Comparison of ENCODE assay signal across 8 cellular contexts in the genomic region with DNA sequence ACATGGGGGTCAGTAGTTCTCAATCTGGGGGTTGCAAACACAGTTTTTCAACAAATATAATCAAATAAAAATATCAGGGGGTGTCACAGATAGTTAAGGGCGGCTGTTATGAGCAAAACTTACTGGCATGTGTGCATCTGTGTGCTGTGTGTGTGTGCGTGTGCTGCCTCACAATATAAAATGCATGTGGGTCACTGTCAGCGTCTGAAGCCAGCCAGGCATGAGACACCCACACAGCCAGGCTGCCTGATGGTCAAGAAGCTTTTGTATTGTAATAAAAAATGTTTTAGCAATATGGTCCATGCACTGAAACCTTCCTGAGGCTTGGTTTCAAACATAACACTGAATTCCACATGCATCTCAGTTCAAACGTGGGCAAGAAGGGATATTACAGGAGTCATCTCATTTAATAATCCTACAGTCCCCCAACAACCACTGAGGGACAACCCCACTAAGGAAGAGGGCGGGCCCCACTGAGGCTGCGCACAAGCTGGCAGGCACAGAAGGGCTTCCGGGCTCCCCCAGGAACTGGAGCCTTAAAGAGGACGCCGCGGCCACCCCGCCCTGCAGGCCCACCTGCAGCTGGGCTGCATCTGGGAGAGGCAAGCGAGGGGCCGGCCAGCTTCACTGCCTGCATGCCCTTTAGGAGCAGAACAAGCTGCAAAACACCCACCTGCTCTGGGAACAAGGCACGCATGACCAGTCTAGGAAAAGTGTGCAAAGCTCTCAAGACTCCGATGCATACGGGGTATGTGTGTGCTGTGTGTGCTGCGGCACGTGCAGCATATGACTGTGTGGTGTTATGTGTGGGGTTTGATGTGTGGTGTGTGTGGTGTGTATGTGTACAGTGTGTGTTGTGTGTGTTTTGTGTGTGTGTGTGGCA. TPM values are rescaled to one million over a fixed set of nuclear protein-coding genes. Genes with fewer than 3 reads are reported as not detected.
DNase-seq lines count a peak whose midpoint lies in the region; ATAC-seq and TF ChIP-seq lines count a peak whose summit lies in the region.

No MANE protein-coding gene starts in this region.

- peak; percentile 71 for ATAC-seq in GM21737 (IDR thresholded peaks at IDR 0.05; ENCODE audit: unreplicated experiment)
- ATAC-seq in activated naive CD8-positive, alpha-beta T cell treated with anti-CD3 and anti-CD28 coated beads, Interleukin-2, amount 50 U/mL, for 24 hours, result peak; percentile 57

- no peaks in the 10 kb centered on the region for H3K9me3 ChIP-seq in OCI-LY7 (ENCODE audit: low read length)

- H3K4me3 Mint-ChIP-seq in activated naive CD8-positive, alpha-beta T cell treated with anti-CD3 and anti-CD28 coated beads, Interleukin-2, amount 50 U/mL, for 24 hours, result peak overlapping the region; percentile 88

- POLR2A ChIA-PET in OCI-LY7 (lab: Charles Lee), result interaction anchor here (0.6 to 1.4 kb wide), 3 partner anchors 9 to 177 kb away, joined by 3 read pairs; no protein-coding TSS in a partner anchor

- peak overlapping the region; percentile 64 for H3K4me2 ChIP-seq in OCI-LY7 (ENCODE audit: low read length)

- H3K79me2 ChIP-seq in OCI-LY7 (ENCODE audit: insufficient read depth, low read depth, low read length), result peaks cover 43% of the 10 kb centered on the region; the same call in 1 of the 2 replicates

- peaks cover 60% of the 10 kb centered on the region for H3K4me1 ChIP-seq in OCI-LY7 (ENCODE audit: insufficient read depth, low read length, poor library complexity, severe bottlenecking)

- H2AFZ ChIP-seq in OCI-LY7 (ENCODE audit: low read length), result peak overlapping the region; percentile 64; the same call in 1 of the 2 replicates

- H3K27ac ChIP-seq in OCI-LY7 (ENCODE audit: low read depth, low read length, poor library complexity, severe bottlenecking), result no peak overlapping the region

- H3K27ac Mint-ChIP-seq in activated naive CD8-positive, alpha-beta T cell treated with anti-CD3 and anti-CD28 coated beads, Interleukin-2, amount 50 U/mL, for 24 hours, result peak overlapping the region; percentile 94

- peaks cover 93% of the 10 kb centered on the region for H3K4me1 Mint-ChIP-seq in activated naive CD8-positive, alpha-beta T cell treated with anti-CD3 and anti-CD28 coated beads, Interleukin-2, amount 50 U/mL, for 24 hours

- no peaks in the 10 kb centered on the region for H3K9me2 ChIP-seq in OCI-LY7 (ENCODE audit: insufficient read depth, low read length)

- H3K9me3 Mint-ChIP-seq in activated naive CD8-positive, alpha-beta T cell treated with anti-CD3 and anti-CD28 coated beads, Interleukin-2, amount 50 U/mL, for 24 hours, result peaks cover 6% of the 10 kb centered on the region

- CTCF ChIA-PET in OCI-LY7 (lab: Charles Lee; ENCODE audit: unreplicated experiment), result interaction anchor here (0.8 to 1.4 kb wide), 2 partner anchors 13 to 64 kb away, joined by 3 read pairs; no protein-coding TSS in a partner anchor

- H3K36me3 Mint-ChIP-seq in activated naive CD8-positive, alpha-beta T cell treated with anti-CD3 and anti-CD28 coated beads, Interleukin-2, amount 50 U/mL, for 24 hours (ENCODE audit: low read depth), result peaks cover 46% of the 10 kb centered on the region

- no TSS peak for BruUV-seq in OCI-LY7 (replicated peaks; lab: Mats Ljungman, UMichigan)

- H4K20me1 ChIP-seq in OCI-LY7 (ENCODE audit: insufficient read depth, low read length), result no peaks in the 10 kb centered on the region

- peaks cover 5% of the 10 kb centered on the region for H3K36me3 ChIP-seq in OCI-LY7 (ENCODE audit: insufficient read depth, low read length)

- no peak for TF ChIP-seq CTCF in OCI-LY7 (conservative IDR thresholded peaks at IDR 0.05; ENCODE audit: low read length)

- intact Hi-C loops in OCI-LY7 (cut with micrococcal nuclease; ENCODE audit: unreplicated experiment), result loop anchor here (1.0 to 5.0 kb wide), 3 partner anchors 44 to 65 kb away; no protein-coding TSS in a partner anchor

- DNase-seq in OCI-LY7 (ENCODE audit: low spot score) (peak; percentile 72), NCI-H1092 treated with DMSO at 0.1 percent for 48 hours (lab: John Stamatoyannopoulos, UW) (no peak), SW 1271 (lab: John Stamatoyannopoulos, UW) (no peak), NCI-H2227 (lab: John Stamatoyannopoulos, UW; ENCODE audit: unreplicated experiment) (no peak)
- peak; percentile 81 for DNase-seq in activated naive CD8-positive, alpha-beta T cell treated with anti-CD3 and anti-CD28 coated beads, Interleukin-2, amount 50 U/mL, for 24 hours
- DNase-seq in stimulated activated CD4-positive, alpha-beta T cell treated with anti-CD3 and anti-CD28 coated beads, Interleukin-15, amount 100 ng/mL, for 1 hour (ENCODE audit: low read depth in 1 of 2, low spot score in 1 of 2), result peak; percentile 40 to 59

- peaks cover 7% of the 10 kb centered on the region for H3K27me3 Mint-ChIP-seq in activated naive CD8-positive, alpha-beta T cell treated with anti-CD3 and anti-CD28 coated beads, Interleukin-2, amount 50 U/mL, for 24 hours

- H3K4me3 ChIP-seq in GM08714 (ENCODE audit: low read length), result peak overlapping the region; percentile 74
- peak overlapping the region; percentile 64 for H3K4me3 ChIP-seq in OCI-LY7 (ENCODE audit: low read depth, low read length, poor library complexity, severe bottlenecking)

RNA-seq across cellular contexts. Expression of a gene that starts 14.1 kb away (rescaled TPM):
- 28.5 and 33.7 TPM in 2 replicates for total RNA-seq in OCI-LY7 (2014; rRNA removed; shearing (Covaris generic))
- total RNA-seq in OCI-LY7 (2022), result 52.8 and 60.5 TPM in 2 replicates

Comparison
In these comparisons a context has a peak if more than half of its experiments do, and no peak if none do; other contexts are left out.
1. DNase-seq: peak in OCI-LY7 (single experiment), activated naive CD8-positive, alpha-beta T cell treated with anti-CD3 and anti-CD28 coated beads, Interleukin-2, amount 50 U/mL, for 24 hours (single experiment) and stimulated activated CD4-positive, alpha-beta T cell treated with anti-CD3 and anti-CD28 coated beads, Interleukin-15, amount 100 ng/mL, for 1 hour (2 of 2); none in NCI-H1092 treated with DMSO at 0.1 percent for 48 hours (single experiment), SW 1271 (0 of 2) and NCI-H2227 (single experiment).